ENCODE assay signal across 1 cellular context in genomic region chr5:142290574-142291299, GRCh38.
TF ChIP-seq lines count a peak whose summit lies in the region.

No MANE protein-coding gene starts in this region.

TF ChIP-seq in K562, 482 proteins besides CTCF, POLR2A, EP300 and RAD21 (continued from another document):
- TF ChIP-seq ZFP91 (CRISPR knock-in tag; IDR thresholded peaks at IDR 0.05) (no peak), SPI1 (IDR thresholded peaks at IDR 0.05; ENCODE audit: borderline replicate concordance, low read depth, low read length) (no peak), RFX7 (CRISPR knock-in tag; IDR thresholded peaks at IDR 0.05) (no peak), TEAD2 (tag; IDR thresholded peaks at IDR 0.05) (no peak)
- TF ChIP-seq, protein P1, sequence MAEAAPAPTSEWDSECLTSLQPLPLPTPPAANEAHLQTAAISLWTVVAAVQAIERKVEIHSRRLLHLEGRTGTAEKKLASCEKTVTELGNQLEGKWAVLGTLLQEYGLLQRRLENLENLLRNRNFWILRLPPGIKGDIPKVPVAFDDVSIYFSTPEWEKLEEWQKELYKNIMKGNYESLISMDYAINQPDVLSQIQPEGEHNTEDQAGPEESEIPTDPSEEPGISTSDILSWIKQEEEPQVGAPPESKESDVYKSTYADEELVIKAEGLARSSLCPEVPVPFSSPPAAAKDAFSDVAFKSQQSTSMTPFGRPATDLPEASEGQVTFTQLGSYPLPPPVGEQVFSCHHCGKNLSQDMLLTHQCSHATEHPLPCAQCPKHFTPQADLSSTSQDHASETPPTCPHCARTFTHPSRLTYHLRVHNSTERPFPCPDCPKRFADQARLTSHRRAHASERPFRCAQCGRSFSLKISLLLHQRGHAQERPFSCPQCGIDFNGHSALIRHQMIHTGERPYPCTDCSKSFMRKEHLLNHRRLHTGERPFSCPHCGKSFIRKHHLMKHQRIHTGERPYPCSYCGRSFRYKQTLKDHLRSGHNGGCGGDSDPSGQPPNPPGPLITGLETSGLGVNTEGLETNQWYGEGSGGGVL (CRISPR knock-in tag; IDR thresholded peaks at IDR 0.05) = no peak
- TF ChIP-seq, protein P2, sequence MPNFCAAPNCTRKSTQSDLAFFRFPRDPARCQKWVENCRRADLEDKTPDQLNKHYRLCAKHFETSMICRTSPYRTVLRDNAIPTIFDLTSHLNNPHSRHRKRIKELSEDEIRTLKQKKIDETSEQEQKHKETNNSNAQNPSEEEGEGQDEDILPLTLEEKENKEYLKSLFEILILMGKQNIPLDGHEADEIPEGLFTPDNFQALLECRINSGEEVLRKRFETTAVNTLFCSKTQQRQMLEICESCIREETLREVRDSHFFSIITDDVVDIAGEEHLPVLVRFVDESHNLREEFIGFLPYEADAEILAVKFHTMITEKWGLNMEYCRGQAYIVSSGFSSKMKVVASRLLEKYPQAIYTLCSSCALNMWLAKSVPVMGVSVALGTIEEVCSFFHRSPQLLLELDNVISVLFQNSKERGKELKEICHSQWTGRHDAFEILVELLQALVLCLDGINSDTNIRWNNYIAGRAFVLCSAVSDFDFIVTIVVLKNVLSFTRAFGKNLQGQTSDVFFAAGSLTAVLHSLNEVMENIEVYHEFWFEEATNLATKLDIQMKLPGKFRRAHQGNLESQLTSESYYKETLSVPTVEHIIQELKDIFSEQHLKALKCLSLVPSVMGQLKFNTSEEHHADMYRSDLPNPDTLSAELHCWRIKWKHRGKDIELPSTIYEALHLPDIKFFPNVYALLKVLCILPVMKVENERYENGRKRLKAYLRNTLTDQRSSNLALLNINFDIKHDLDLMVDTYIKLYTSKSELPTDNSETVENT (CRISPR knock-in tag; IDR thresholded peaks at IDR 0.05) = no peak
TF ChIP-seq in K562: peak in this region for 7.
